In the genomic region with DNA sequence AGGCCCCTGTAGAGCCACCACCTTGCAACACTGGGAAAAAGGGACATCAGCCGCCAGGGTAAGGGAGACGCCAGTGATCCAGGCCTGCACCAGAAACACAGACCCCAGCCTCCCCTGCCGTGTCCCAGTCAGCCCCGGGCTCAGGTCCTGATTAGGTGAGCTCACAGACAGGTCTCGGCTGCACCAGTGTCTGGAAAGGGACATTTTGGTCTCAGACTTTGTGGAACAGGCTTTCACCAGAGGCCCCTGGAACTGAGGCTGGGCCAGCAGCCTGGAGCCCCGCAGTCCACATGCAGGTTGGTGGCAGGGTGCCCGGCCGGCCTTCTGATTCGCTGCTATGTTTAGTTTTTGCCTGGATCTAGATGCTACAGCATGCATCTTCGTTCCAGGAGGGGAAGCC, we compare ENCODE assay signal across 36 cellular contexts.
"Had no signal": no experiment of that assay in that cellular context is flagged by ENCODE, and none has a peak within 500 bp of the region (broad histone marks: within the 10 kb centered on the region; RNA-seq: fewer than 3 reads in every experiment).

No MANE protein-coding gene starts in this region.

- H3K4me1 ChIP-seq: adrenal gland, Peyer's patch had no signal

- H3K27ac Mint-ChIP-seq: activated CD4-positive, alpha-beta memory T cell treated with anti-CD3 and anti-CD28 coated beads, Interleukin-2, amount 10 ng/mL, durations not matched to agents 7 days and 5 days; activated CD8-positive, alpha-beta memory T cell treated with anti-CD3 and anti-CD28 coated beads, Interleukin-2, amount 10 ng/mL, durations not matched to agents 7 days and 5 days; activated naive CD4-positive, alpha-beta T cell treated with anti-CD3 and anti-CD28 coated beads, Interleukin-2, amount 50 U/mL, for 24 hours; activated naive CD8-positive, alpha-beta T cell treated with anti-CD3 and anti-CD28 coated beads, Interleukin-2, amount 10 ng/mL, durations not matched to agents 7 days and 5 days; activated T-cell treated with anti-CD3 and anti-CD28 coated beads, Interleukin-2, amount 50 U/mL, for 72 hours; activated T-helper 17 cell treated with anti-CD3 and anti-CD28 coated beads, Interleukin-2, amount 50 U/mL, for 72 hours had no signal

- H3K36me3 Mint-ChIP-seq: activated CD8-positive, alpha-beta memory T cell treated with anti-CD3 and anti-CD28 coated beads, Interleukin-2, amount 10 ng/mL, durations not matched to agents 7 days and 5 days; activated naive CD4-positive, alpha-beta T cell treated with anti-CD3 and anti-CD28 coated beads, Interleukin-2, amount 50 U/mL, for 24 hours; activated naive CD8-positive, alpha-beta T cell treated with anti-CD3 and anti-CD28 coated beads, Interleukin-2, amount 10 ng/mL, durations not matched to agents 7 days and 5 days; brain had no signal

- DNase-seq: activated CD4-positive, alpha-beta memory T cell treated with anti-CD3 and anti-CD28 coated beads, Interleukin-2, amount 10 ng/mL, durations not matched to agents 7 days and 5 days; activated CD4-positive, alpha-beta T cell treated with anti-CD3 and anti-CD28 coated beads for 1 hour; activated CD4-positive, alpha-beta T cell treated with anti-CD3 and anti-CD28 coated beads for 48 hours; activated CD4-positive, CD25-positive, alpha-beta regulatory T cell; activated CD8-positive, alpha-beta memory T cell treated with anti-CD3 and anti-CD28 coated beads for 24 hours; activated CD8-positive, alpha-beta memory T cell treated with anti-CD3 and anti-CD28 coated beads, Interleukin-2, amount 10 ng/mL, durations not matched to agents 7 days and 5 days; activated CD8-positive, alpha-beta memory T cell treated with anti-CD3 and anti-CD28 coated beads, Interleukin-2, amount 50 U/mL, for 48 hours; activated gamma-delta T cell; activated naive CD4-positive, alpha-beta T cell treated with Interleukin-2 at 50 U/mL for 16 hours; activated naive CD8-positive, alpha-beta T cell treated with anti-CD3 and anti-CD28 coated beads, Interleukin-2, amount 10 ng/mL, durations not matched to agents 7 days and 5 days; activated T-cell treated with anti-CD3 and anti-CD28 coated beads, Interleukin-2, amount 50 U/mL, for 72 hours; adrenal gland; caudate nucleus; Kasumi-1; KG1; MG63; NCI-H1048; NCI-H1105 treated with DMSO at 0.1 percent for 48 hours; NCI-H1436; NCI-H1694; NCI-H1930; NCI-H2081 treated with DMSO at 0.1 percent for 48 hours; NCI-H226; NCI-H524 treated with DMSO at 0.1 percent for 48 hours; PC-3; Peyer's patch; RPMI8226; SIG-M5; T-helper 1 cell; T-helper 2 cell; T-helper 9 cell; WERI-Rb-1 had no signal

- H3K36me3 ChIP-seq: adrenal gland, MG63, Peyer's patch, WERI-Rb-1 had no signal

- ATAC-seq: activated CD8-positive, alpha-beta memory T cell treated with anti-CD3 and anti-CD28 coated beads, Interleukin-2, amount 10 ng/mL, durations not matched to agents 7 days and 5 days; activated T-cell treated with anti-CD3 and anti-CD28 coated beads, Interleukin-2, amount 50 U/mL, for 72 hours; activated T-helper 17 cell treated with anti-CD3 and anti-CD28 coated beads, Interleukin-2, amount 50 U/mL, for 72 hours; PC-3; SK-N-SH treated with all-trans-retinoic acid at 6 μM for 48 hours had no signal

- H3K27me3 ChIP-seq: Peyer's patch had no signal

- H3K27me3 Mint-ChIP-seq: activated CD4-positive, alpha-beta memory T cell treated with anti-CD3 and anti-CD28 coated beads, Interleukin-2, amount 10 ng/mL, durations not matched to agents 7 days and 5 days; activated CD8-positive, alpha-beta memory T cell treated with anti-CD3 and anti-CD28 coated beads, Interleukin-2, amount 10 ng/mL, durations not matched to agents 7 days and 5 days; activated naive CD4-positive, alpha-beta T cell treated with anti-CD3 and anti-CD28 coated beads, Interleukin-2, amount 50 U/mL, for 24 hours; activated naive CD8-positive, alpha-beta T cell treated with anti-CD3 and anti-CD28 coated beads, Interleukin-2, amount 10 ng/mL, durations not matched to agents 7 days and 5 days had no signal

- H3K9me3 Mint-ChIP-seq: activated T-helper 17 cell treated with anti-CD3 and anti-CD28 coated beads, Interleukin-2, amount 50 U/mL, for 72 hours had no signal

- H3K4me3 Mint-ChIP-seq: activated CD4-positive, alpha-beta memory T cell treated with anti-CD3 and anti-CD28 coated beads, Interleukin-2, amount 10 ng/mL, durations not matched to agents 7 days and 5 days; activated CD8-positive, alpha-beta memory T cell treated with anti-CD3 and anti-CD28 coated beads, Interleukin-2, amount 10 ng/mL, durations not matched to agents 7 days and 5 days; activated naive CD4-positive, alpha-beta T cell treated with anti-CD3 and anti-CD28 coated beads, Interleukin-2, amount 50 U/mL, for 24 hours; activated naive CD8-positive, alpha-beta T cell treated with anti-CD3 and anti-CD28 coated beads, Interleukin-2, amount 10 ng/mL, durations not matched to agents 7 days and 5 days; activated T-cell treated with anti-CD3 and anti-CD28 coated beads, Interleukin-2, amount 50 U/mL, for 72 hours; activated T-helper 17 cell treated with anti-CD3 and anti-CD28 coated beads, Interleukin-2, amount 50 U/mL, for 72 hours; brain had no signal

- H3K9me3 ChIP-seq: adrenal gland, MG63, Peyer's patch had no signal

- H3K4me1 Mint-ChIP-seq: activated CD4-positive, alpha-beta memory T cell treated with anti-CD3 and anti-CD28 coated beads, Interleukin-2, amount 10 ng/mL, durations not matched to agents 7 days and 5 days; activated CD8-positive, alpha-beta memory T cell treated with anti-CD3 and anti-CD28 coated beads, Interleukin-2, amount 10 ng/mL, durations not matched to agents 7 days and 5 days; activated naive CD4-positive, alpha-beta T cell treated with anti-CD3 and anti-CD28 coated beads, Interleukin-2, amount 50 U/mL, for 24 hours; activated T-helper 17 cell treated with anti-CD3 and anti-CD28 coated beads, Interleukin-2, amount 50 U/mL, for 72 hours had no signal

- H3K27ac ChIP-seq: adrenal gland, Peyer's patch, WERI-Rb-1 had no signal

- H3K4me3 ChIP-seq: adrenal gland, MG63, Peyer's patch had no signal
